In the genomic region with DNA sequence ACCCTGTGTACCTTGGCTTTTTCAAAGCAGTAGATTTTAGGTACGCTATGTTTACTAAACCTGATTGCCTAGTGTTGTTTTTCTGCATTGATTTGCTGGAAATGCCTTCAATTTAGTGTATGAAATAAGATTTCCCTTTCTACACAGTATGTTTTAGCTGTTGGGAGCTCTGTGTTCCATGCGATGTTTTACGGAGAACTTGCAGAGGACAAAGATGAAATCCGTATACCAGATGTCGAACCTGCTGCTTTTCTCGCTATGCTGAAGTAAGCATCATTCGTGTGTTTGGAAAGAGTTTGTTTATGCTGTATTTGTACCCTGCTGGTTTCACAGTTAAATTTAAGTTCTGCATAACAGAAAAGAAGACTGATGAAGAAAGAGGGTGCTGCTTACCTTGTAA, we compare ENCODE assay signal across 11 cellular contexts. TPM values are rescaled to one million over a fixed set of nuclear protein-coding genes. Genes with fewer than 3 reads are reported as not detected.
A peak's percentile ranks its signal among the peaks of the same experiment; 100 is the strongest.
DNase-seq lines count a peak whose midpoint lies in the region; ATAC-seq and TF ChIP-seq lines count a peak whose summit lies in the region.
"Had no signal": no experiment of that assay in that cellular context is flagged by ENCODE, and none has a peak within 500 bp of the region (broad histone marks: within the 10 kb centered on the region; RNA-seq: fewer than 3 reads in every experiment).

No MANE protein-coding gene starts in this region.

- intact Hi-C loops in Calu3 (cut with micrococcal nuclease; ENCODE audit: unreplicated experiment) = loop anchor here (10.0 kb wide), 2 partner anchors 195 to 335 kb away; no protein-coding TSS in a partner anchor

- H3K4me3 ChIP-seq in retinal pigment epithelial cell (ENCODE audit: low read length) = peak overlapping the region; percentile 4

- TF ChIP-seq CTCF in retinal pigment epithelial cell (conservative IDR thresholded peaks at IDR 0.05; ENCODE audit: low read depth, low read length) (no peak), Calu3 (IDR thresholded peaks at IDR 0.05; ENCODE audit: unreplicated experiment) (no peak)

- no peaks in the 10 kb centered on the region for H3K9me3 Mint-ChIP-seq in Calu3 (ENCODE audit: low read depth, unreplicated experiment)
- H3K9me3 Mint-ChIP-seq: T-helper 1 cell treated with Interleukin-12 subunit alpha and Interleukin-12 subunit beta and Interleukin-4 antibody, amounts not matched to agents 30 μg/mL and 1 μg/mL, for 36 hours had no signal

- CTCF ChIA-PET in Calu3 (lab: Charles Lee) = no interaction called here

- no peaks in the 10 kb centered on the region for H3K4me1 Mint-ChIP-seq in Calu3 (ENCODE audit: low read depth, unreplicated experiment)

- ATAC-seq in GM21367 (IDR thresholded peaks at IDR 0.05; ENCODE audit: unreplicated experiment) (no peak), GM18907 (IDR thresholded peaks at IDR 0.05; ENCODE audit: unreplicated experiment) (no peak)

- H3K36me3 Mint-ChIP-seq in Calu3 (ENCODE audit: insufficient read depth, unreplicated experiment) = no peaks in the 10 kb centered on the region

- no peaks in the 10 kb centered on the region for H3K27me3 Mint-ChIP-seq in Calu3 (ENCODE audit: unreplicated experiment)

- no peak overlapping the region for H3K4me3 Mint-ChIP-seq in Calu3 (ENCODE audit: low read depth, unreplicated experiment)
- H3K4me3 Mint-ChIP-seq: T-helper 1 cell treated with Interleukin-12 subunit alpha and Interleukin-12 subunit beta and Interleukin-4 antibody, amounts not matched to agents 30 μg/mL and 1 μg/mL, for 36 hours had no signal

- H3K27ac Mint-ChIP-seq in Calu3 (ENCODE audit: unreplicated experiment) = no peak overlapping the region
- H3K27ac Mint-ChIP-seq: T-helper 1 cell treated with Interleukin-12 subunit alpha and Interleukin-12 subunit beta and Interleukin-4 antibody, amounts not matched to agents 30 μg/mL and 1 μg/mL, for 36 hours had no signal

- DNase-seq in DMS79 (lab: John Stamatoyannopoulos, UW) (peak; percentile 24), NCI-H510A treated with DMSO at 0.1 percent for 48 hours (lab: John Stamatoyannopoulos, UW) (peak; percentile 46), globus pallidus (ENCODE audit: low spot score) (peak; percentile 55), retinal pigment epithelial cell (ENCODE audit: low read depth) (no peak), Calu3 (no peak), dedifferentiated amniotic fluid mesenchymal stem cell (ENCODE audit: extremely low spot score) (no peak)
- DNase-seq: cortex of kidney, MV-4-11 had no signal

- BruUV-seq in Calu3 (replicated peaks; lab: Mats Ljungman, UMichigan) = no TSS peak

RNA-seq across cellular contexts. Expression of a gene that starts 1.9 kb away (rescaled TPM):
- total RNA-seq in Calu3 (2022) = 29.6 and 38.2 TPM in 2 replicates

Comparison
In these comparisons a context has a peak if more than half of its experiments do, and no peak if none do; other contexts are left out.
1. DNase-seq: peak in DMS79 (single experiment), NCI-H510A treated with DMSO at 0.1 percent for 48 hours (single experiment) and globus pallidus (single experiment); none in retinal pigment epithelial cell (single experiment), Calu3 (single experiment) and dedifferentiated amniotic fluid mesenchymal stem cell (single experiment).